10 cellular contexts compared by ENCODE assay signal in genomic region chr17:34797724-34798123, GRCh38.
DNase-seq lines count a peak whose midpoint lies in the region; ATAC-seq and TF ChIP-seq lines count a peak whose summit lies in the region.
"Had no signal": no experiment of that assay in that cellular context is flagged by ENCODE, and none has a peak within 500 bp of the region (broad histone marks: within the 10 kb centered on the region; RNA-seq: fewer than 3 reads in every experiment).

No MANE protein-coding gene starts in this region.

- no peak overlapping the region for H3K18ac ChIP-seq in mesendoderm (ENCODE audit: low read length)

- no peak overlapping the region for H3K27ac Mint-ChIP-seq in activated naive CD8-positive, alpha-beta T cell treated with anti-CD3 and anti-CD28 coated beads, Interleukin-2, amount 10 ng/mL, durations not matched to agents 7 days and 5 days
- H3K27ac Mint-ChIP-seq: brain had no signal

- H2BK120ac ChIP-seq in mesendoderm (ENCODE audit: low read depth, low read length): no peak overlapping the region

- no peak overlapping the region for H2BK15ac ChIP-seq in mesendoderm (replicated peaks; ENCODE audit: low read depth)

- no peaks in the 10 kb centered on the region for H4K20me1 ChIP-seq in DND-41 (ENCODE audit: insufficient read depth, low read length)

- H3K9ac ChIP-seq in DND-41 (ENCODE audit: low read depth, low read length): no peak overlapping the region
- no peak overlapping the region for H3K9ac ChIP-seq in mesendoderm (ENCODE audit: low read length)

- peaks cover 3% of the 10 kb centered on the region for H3K27me3 Mint-ChIP-seq in activated naive CD8-positive, alpha-beta T cell treated with anti-CD3 and anti-CD28 coated beads, Interleukin-2, amount 10 ng/mL, durations not matched to agents 7 days and 5 days

- no peaks in the 10 kb centered on the region for H3K79me2 ChIP-seq in DND-41 (ENCODE audit: insufficient read depth, low read length)
- H3K79me2 ChIP-seq in mesendoderm (ENCODE audit: control insufficient read depth, insufficient read depth, low read length): no peaks in the 10 kb centered on the region

- H2AFZ ChIP-seq in DND-41 (ENCODE audit: low read depth, low read length): no peak overlapping the region

- H3K4me3 Mint-ChIP-seq in activated naive CD8-positive, alpha-beta T cell treated with anti-CD3 and anti-CD28 coated beads, Interleukin-2, amount 10 ng/mL, durations not matched to agents 7 days and 5 days: no peak overlapping the region
- H3K4me3 Mint-ChIP-seq: brain had no signal

- no peak for TF ChIP-seq CTCF in DND-41 (IDR thresholded peaks at IDR 0.05; ENCODE audit: borderline replicate concordance, extremely low read depth, low read length, poor library complexity, severe bottlenecking)
- TF ChIP-seq CTCF in breast epithelium (IDR thresholded peaks at IDR 0.05): no peak

- no peaks in the 10 kb centered on the region for H3K4me1 Mint-ChIP-seq in activated naive CD8-positive, alpha-beta T cell treated with anti-CD3 and anti-CD28 coated beads, Interleukin-2, amount 10 ng/mL, durations not matched to agents 7 days and 5 days

- WGBS in mesendoderm (ENCODE audit: extremely low coverage, insufficient coverage, low lambda C conversion rate): no CpG with 5 or more reads among the region's 10 CpGs

- no peaks in the 10 kb centered on the region for H3K9me3 Mint-ChIP-seq in activated naive CD8-positive, alpha-beta T cell treated with anti-CD3 and anti-CD28 coated beads, Interleukin-2, amount 10 ng/mL, durations not matched to agents 7 days and 5 days
- H3K9me3 Mint-ChIP-seq: brain had no signal

- no peak overlapping the region for H2BK5ac ChIP-seq in mesendoderm (ENCODE audit: low read length)

- H2AK5ac ChIP-seq in mesendoderm (ENCODE audit: low read length): no peak overlapping the region

- H3K4me1 ChIP-seq in DND-41 (ENCODE audit: insufficient read depth, low read length) (no peaks in the 10 kb centered on the region), mesendoderm (ENCODE audit: control insufficient read depth, low read depth, low read length) (peaks cover 14% of the 10 kb centered on the region), breast epithelium (no peaks in the 10 kb centered on the region)

- no peaks in the 10 kb centered on the region for H3K36me3 Mint-ChIP-seq in activated naive CD8-positive, alpha-beta T cell treated with anti-CD3 and anti-CD28 coated beads, Interleukin-2, amount 10 ng/mL, durations not matched to agents 7 days and 5 days
- H3K36me3 Mint-ChIP-seq: brain had no signal

- ATAC-seq in DND-41 (ENCODE audit: insufficient read depth, low read depth): peak; percentile 85
- ATAC-seq in activated naive CD8-positive, alpha-beta T cell treated with anti-CD3 and anti-CD28 coated beads, Interleukin-2, amount 10 ng/mL, durations not matched to agents 7 days and 5 days (ENCODE audit: low read depth): no peak

- H3K4me2 ChIP-seq in DND-41 (ENCODE audit: insufficient read depth, low read length) (no peak overlapping the region), mesendoderm (ENCODE audit: low read length) (no peak overlapping the region)

- H3K27me3 ChIP-seq in DND-41 (ENCODE audit: insufficient read depth, low read length, poor library complexity) (no peaks in the 10 kb centered on the region), mesendoderm (ENCODE audit: insufficient read depth, low read length, poor library complexity) (peaks cover 1% of the 10 kb centered on the region), breast epithelium (no peaks in the 10 kb centered on the region)

- H3K9me3 ChIP-seq in DND-41 (ENCODE audit: insufficient read depth, low read length, severe bottlenecking) (no peaks in the 10 kb centered on the region), breast epithelium (peaks cover 0 to 4% of the 10 kb centered on the region in 2 donors)

- no peak overlapping the region for H3K23ac ChIP-seq in mesendoderm (ENCODE audit: low read length)

- H3K4ac ChIP-seq in mesendoderm (ENCODE audit: low read depth, low read length): no peak overlapping the region

- no peak overlapping the region for H3K56ac ChIP-seq in mesendoderm (ENCODE audit: low read length)

- TF ChIP-seq POLR2A in breast epithelium (IDR thresholded peaks at IDR 0.05): no peak

- no peaks in the 10 kb centered on the region for H3K79me1 ChIP-seq in mesendoderm (ENCODE audit: low read length)

- H3K36me3 ChIP-seq in DND-41 (ENCODE audit: insufficient read depth, low read length) (no peaks in the 10 kb centered on the region), mesendoderm (ENCODE audit: control insufficient read depth, insufficient read depth, low read length) (no peaks in the 10 kb centered on the region), breast epithelium (no peaks in the 10 kb centered on the region)

- POLR2A ChIA-PET in activated naive CD8-positive, alpha-beta T cell treated with anti-CD3 and anti-CD28 coated beads, Interleukin-2, amount 10 ng/mL, durations not matched to agents 7 days and 5 days (lab: Charles Lee): no interaction called here

- DNase-seq in DND-41 (peak; percentile 54), Kasumi-1 (lab: John Stamatoyannopoulos, UW) (peak; percentile 1 to 18), mesendoderm (peak; percentile 91), NCI-H1417 treated with DMSO at 0.1 percent for 48 hours (lab: John Stamatoyannopoulos, UW) (no peak), ureter (ENCODE audit: low spot score) (no peak), substantia nigra (lab: John Stamatoyannopoulos, UW) (no peak), breast epithelium (ENCODE audit: low spot score in 2 of 2) (no peak)
- DNase-seq in activated naive CD8-positive, alpha-beta T cell treated with anti-CD3 and anti-CD28 coated beads, Interleukin-2, amount 10 ng/mL, durations not matched to agents 7 days and 5 days: peak; percentile 46
- DNase-seq: SIG-M5 had no signal

- no peak overlapping the region for H3K27ac ChIP-seq in DND-41 (ENCODE audit: low read length)
- no peak overlapping the region for H3K27ac ChIP-seq in mesendoderm (ENCODE audit: low read depth, low read length)
- no peak overlapping the region for H3K27ac ChIP-seq in substantia nigra (ENCODE audit: low read depth, low read length, poor library complexity, severe bottlenecking)
- H3K27ac ChIP-seq in breast epithelium: no peak overlapping the region

- intact Hi-C loops in breast epithelium (cut with DNase I; ENCODE audit: low total_unique reads): no loop called here

- H3K4me3 ChIP-seq in DND-41 (ENCODE audit: low read depth in 1 of 2, low read length in 2 of 2) (no peak overlapping the region), mesendoderm (ENCODE audit: low read length) (no peak overlapping the region), breast epithelium (no peak overlapping the region)

- no peak overlapping the region for H4K5ac ChIP-seq in mesendoderm (ENCODE audit: low read length)

- H4K8ac ChIP-seq in mesendoderm (ENCODE audit: low read depth, low read length): no peak overlapping the region

Comparison
In these comparisons a context has a peak if more than half of its experiments do, and no peak if none do; other contexts are left out.
1. DNase-seq: peak in DND-41 (single experiment), Kasumi-1 (2 of 2), activated naive CD8-positive, alpha-beta T cell treated with anti-CD3 and anti-CD28 coated beads, Interleukin-2, amount 10 ng/mL, durations not matched to agents 7 days and 5 days (single experiment) and mesendoderm (single experiment); none in NCI-H1417 treated with DMSO at 0.1 percent for 48 hours (single experiment), ureter (single experiment), substantia nigra (0 of 49) and breast epithelium (0 of 2).